1 cellular context compared by ENCODE assay signal in the genomic region with DNA sequence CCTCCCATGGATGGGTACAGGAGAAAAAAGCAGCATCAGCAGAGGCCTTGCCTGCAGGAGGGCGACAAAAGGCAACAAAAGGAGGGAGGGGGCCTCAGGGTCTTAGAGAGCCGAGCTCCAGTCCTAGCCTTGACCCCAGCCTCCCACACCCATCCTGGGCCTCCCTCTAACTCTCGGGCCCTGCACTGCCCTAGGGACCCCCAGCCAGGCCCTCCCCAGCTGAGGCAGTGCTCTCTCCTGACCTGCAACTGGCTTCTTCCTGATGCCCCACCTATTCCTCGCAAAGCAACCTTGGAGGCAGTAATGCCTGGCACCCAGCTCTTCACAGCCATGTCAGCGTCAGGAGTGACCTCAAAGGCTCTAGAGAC.
TF ChIP-seq lines count a peak whose summit lies in the region.

No MANE protein-coding gene starts in this region.

TF ChIP-seq in H1, 55 proteins besides CTCF, POLR2A, EP300 and RAD21:
- no peak for TF ChIP-seq NRF1 (IDR thresholded peaks at IDR 0.05; ENCODE audit: low read depth, low read length)
- TF ChIP-seq JUN (IDR thresholded peaks at IDR 0.05; ENCODE audit: low read depth, low read length), result no peak
- no peak for TF ChIP-seq TAF7 (optimal IDR thresholded peaks at IDR 0.05; ENCODE audit: borderline replicate concordance, low read depth, low read length)
- TF ChIP-seq, protein P1, sequence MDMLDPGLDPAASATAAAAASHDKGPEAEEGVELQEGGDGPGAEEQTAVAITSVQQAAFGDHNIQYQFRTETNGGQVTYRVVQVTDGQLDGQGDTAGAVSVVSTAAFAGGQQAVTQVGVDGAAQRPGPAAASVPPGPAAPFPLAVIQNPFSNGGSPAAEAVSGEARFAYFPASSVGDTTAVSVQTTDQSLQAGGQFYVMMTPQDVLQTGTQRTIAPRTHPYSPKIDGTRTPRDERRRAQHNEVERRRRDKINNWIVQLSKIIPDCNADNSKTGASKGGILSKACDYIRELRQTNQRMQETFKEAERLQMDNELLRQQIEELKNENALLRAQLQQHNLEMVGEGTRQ (IDR thresholded peaks at IDR 0.05; ENCODE audit: low read length), result no peak
- no peak for TF ChIP-seq MAFK (IDR thresholded peaks at IDR 0.05; ENCODE audit: low read depth, low read length)
- TF ChIP-seq FOSL1 (IDR thresholded peaks at IDR 0.05; ENCODE audit: insufficient read depth, low read depth, low read length), result no peak
- TF ChIP-seq ZNF274 (IDR thresholded peaks at IDR 0.05; ENCODE audit: borderline replicate concordance, extremely low read depth, low read length), result no peak
- TF ChIP-seq NANOG (IDR thresholded peaks at IDR 0.05; ENCODE audit: insufficient read depth, low read depth, low read length, poor library complexity, severe bottlenecking), result no peak
- no peak for TF ChIP-seq POU5F1 (IDR thresholded peaks at IDR 0.05; ENCODE audit: low read depth, low read length)
- TF ChIP-seq TBP (IDR thresholded peaks at IDR 0.05; ENCODE audit: low read depth, low read length), result no peak
- no peak for TF ChIP-seq BACH1 (IDR thresholded peaks at IDR 0.05; ENCODE audit: low read length)
- no peak for TF ChIP-seq EGR1 (IDR thresholded peaks at IDR 0.05; ENCODE audit: borderline replicate concordance, low read depth, low read length)
- TF ChIP-seq PHF8 (conservative IDR thresholded peaks at IDR 0.05; ENCODE audit: low read depth, low read length), result no peak
- TF ChIP-seq ASH2L (IDR thresholded peaks at IDR 0.05; ENCODE audit: low read length), result no peak
- TF ChIP-seq SAP30 (IDR thresholded peaks at IDR 0.05; ENCODE audit: insufficient read depth, insufficient replicate concordance, low read length), result no peak
- no peak for TF ChIP-seq SRF (IDR thresholded peaks at IDR 0.05; ENCODE audit: low read depth, low read length)
- TF ChIP-seq KDM1A (IDR thresholded peaks at IDR 0.05; ENCODE audit: borderline replicate concordance, low read length), result no peak
- no peak for TF ChIP-seq RFX5 (IDR thresholded peaks at IDR 0.05; ENCODE audit: borderline replicate concordance, low read depth, low read length)
- no peak for TF ChIP-seq E2F6 (IDR thresholded peaks at IDR 0.05)
- no peak for TF ChIP-seq TEAD4 (IDR thresholded peaks at IDR 0.05; ENCODE audit: low read depth, low read length)
